In genomic region chr2:56449449-56449860, GRCh38 we compare ENCODE assay signal across 2 cellular contexts.
TF ChIP-seq lines count a peak whose summit lies in the region.

No MANE protein-coding gene starts in this region.

TF ChIP-seq in A549, 52 proteins besides CTCF, POLR2A, EP300 and RAD21:
- TF ChIP-seq MAFK (IDR thresholded peaks at IDR 0.05; ENCODE audit: partially characterized antibody) (peak; percentile 77), ZNF302 (CRISPR knock-in tag; IDR thresholded peaks at IDR 0.05) (no peak)

TF ChIP-seq in H1, 55 proteins besides CTCF, POLR2A, EP300 and RAD21:
- TF ChIP-seq CREB1 (IDR thresholded peaks at IDR 0.05): no peak
- no peak for TF ChIP-seq CTBP2 (IDR thresholded peaks at IDR 0.05; ENCODE audit: borderline replicate concordance, insufficient read depth, insufficient read length, low read length)
- TF ChIP-seq CHD2 (IDR thresholded peaks at IDR 0.05; ENCODE audit: low read length): no peak
- TF ChIP-seq TCF12 (IDR thresholded peaks at IDR 0.05; ENCODE audit: low read depth, low read length): no peak
- no peak for TF ChIP-seq JUND (IDR thresholded peaks at IDR 0.05; ENCODE audit: low read length)
- no peak for TF ChIP-seq HDAC6 (IDR thresholded peaks at IDR 0.05; ENCODE audit: low read depth, low read length)
- no peak for TF ChIP-seq RXRA (IDR thresholded peaks at IDR 0.05; ENCODE audit: insufficient read depth, low read depth, low read length)
